Comparison of ENCODE assay signal across 1 cellular context in genomic region chrX:81263067-81263466, GRCh38.
TF ChIP-seq lines count a peak whose summit lies in the region.

No MANE protein-coding gene starts in this region.

TF ChIP-seq in IMR-90, 13 proteins besides CTCF, POLR2A, EP300 and RAD21 (continued from another document):
- no peak for TF ChIP-seq RFX5 (IDR thresholded peaks at IDR 0.05; ENCODE audit: low read depth, low read length)
- TF ChIP-seq CEBPB (IDR thresholded peaks at IDR 0.05; ENCODE audit: low read depth, low read length) = no peak
- TF ChIP-seq FOS (IDR thresholded peaks at IDR 0.05; ENCODE audit: low read depth, low read length) = no peak
- no peak for TF ChIP-seq MAFK (IDR thresholded peaks at IDR 0.05; ENCODE audit: low read depth, low read length)
- no peak for TF ChIP-seq SMC3 (IDR thresholded peaks at IDR 0.05; ENCODE audit: low read depth, low read length)
- TF ChIP-seq RCOR1 (IDR thresholded peaks at IDR 0.05; ENCODE audit: insufficient replicate concordance, low read length) = no peak
